Comparison of ENCODE assay signal across 39 cellular contexts in genomic region chr11:6170226-6170625, GRCh38. TPM values are rescaled to one million over a fixed set of nuclear protein-coding genes. Genes with fewer than 3 reads are reported as not detected.
"Had no signal": no experiment of that assay in that cellular context is flagged by ENCODE, and none has a peak within 500 bp of the region (broad histone marks: within the 10 kb centered on the region; RNA-seq: fewer than 3 reads in every experiment).

OR52B2 (minus strand) TSS chr11:6170326; CDS start chr11:6170326, 0 bp downstream.

- DNase-seq: Karpas-422, Kasumi-1, MM.1S, MV-4-11, NCI-H1048, NCI-H1092, NCI-H1092 treated with DMSO at 0.1 percent for 48 hours, NCI-H1105, NCI-H1105 treated with DMSO at 0.1 percent for 48 hours, NCI-H1417, NCI-H1417 treated with DMSO at 0.1 percent for 48 hours, NCI-H1436, NCI-H1436 treated with DMSO at 0.1 percent for 48 hours, NCI-H146, NCI-H1694, NCI-H1694 treated with DMSO at 0.1 percent for 48 hours, NCI-H187, NCI-H187 treated with DMSO at 0.1 percent for 48 hours, NCI-H1930, NCI-H2029, NCI-H2029 treated with DMSO at 0.1 percent for 48 hours, NCI-H2081, NCI-H2081 treated with DMSO at 0.1 percent for 48 hours, NCI-H2107, NCI-H2171, NCI-H2171 treated with DMSO at 0.1 percent for 48 hours, NCI-H2227 treated with DMSO at 0.1 percent for 48 hours, NCI-H226, NCI-H345, NCI-H446, NCI-H446 treated with DMSO at 0.1 percent for 48 hours, NCI-H510A, NCI-H510A treated with DMSO at 0.1 percent for 48 hours, NCI-H524, NCI-H524 treated with DMSO at 0.1 percent for 48 hours had no signal

RNA-seq across cellular contexts. Expression of gene OR52B2, which starts in this region (rescaled TPM):
- total RNA-seq: LHCN-M2, M059J, MCF 10A, NCI-H460 had no signal
